In the genomic region with DNA sequence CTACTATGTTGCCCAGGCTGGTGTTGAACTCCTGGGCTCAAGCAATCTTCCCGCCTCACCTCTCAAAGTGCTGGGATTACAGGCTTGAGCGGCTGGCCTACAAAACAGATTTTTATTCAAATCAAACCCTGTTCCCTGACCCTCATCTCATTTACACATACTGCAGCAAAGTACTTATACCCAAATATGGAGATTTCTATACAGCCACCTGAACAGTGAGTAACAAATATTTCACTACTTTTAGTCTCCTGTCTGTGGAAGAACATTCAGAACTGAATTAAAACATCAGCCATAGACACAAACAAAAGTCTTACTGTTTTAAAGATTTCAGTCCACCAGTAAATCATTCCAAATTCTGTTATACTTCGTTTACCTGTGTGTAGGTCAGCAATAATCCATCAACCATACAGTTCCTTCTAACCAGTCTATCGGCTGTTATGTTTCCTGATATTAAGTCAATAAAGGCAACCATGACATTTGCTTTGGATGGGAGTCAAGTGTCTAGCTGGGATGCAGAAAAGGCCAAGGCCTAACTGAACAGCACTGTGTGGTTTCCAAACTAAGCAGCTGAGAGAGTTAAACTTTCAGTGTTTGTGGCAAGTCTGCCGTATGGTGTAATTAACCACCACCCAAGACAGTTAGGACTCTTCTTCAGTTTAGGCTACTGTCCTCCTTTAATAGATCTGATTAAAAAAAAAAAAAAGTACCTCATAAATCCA, we compare ENCODE assay signal across 10 cellular contexts. TPM values are rescaled to one million over a fixed set of nuclear protein-coding genes. Genes with fewer than 3 reads are reported as not detected.
DNase-seq lines count a peak whose midpoint lies in the region; ATAC-seq and TF ChIP-seq lines count a peak whose summit lies in the region.
"Had no signal": no experiment of that assay in that cellular context is flagged by ENCODE, and none has a peak within 500 bp of the region (broad histone marks: within the 10 kb centered on the region; RNA-seq: fewer than 3 reads in every experiment).

No MANE protein-coding gene starts in this region.

- H3K36me3 Mint-ChIP-seq in T-helper 2 cell treated with Interferon-gamma antibody and Interleukin-4, amounts not matched to agents 5 μg/mL and 100 μg/mL, for 36 hours (ENCODE audit: low read depth) = peaks cover 61% of the 10 kb centered on the region
- H3K36me3 Mint-ChIP-seq in Calu3 (ENCODE audit: insufficient read depth, unreplicated experiment) = peaks cover 6% of the 10 kb centered on the region

- peak overlapping the region; percentile 30 for H3K4me2 ChIP-seq in MM.1S (ENCODE audit: low read depth, low read length)

- intact Hi-C loops in mucosa of descending colon (cut with DNase I, micrococcal nuclease) (no loop called here), Calu3 (cut with micrococcal nuclease; ENCODE audit: unreplicated experiment) (no loop called here)

- no peaks in the 10 kb centered on the region for H3K27me3 Mint-ChIP-seq in T-helper 2 cell treated with Interferon-gamma antibody and Interleukin-4, amounts not matched to agents 5 μg/mL and 100 μg/mL, for 36 hours (ENCODE audit: low read depth)
- no peaks in the 10 kb centered on the region for H3K27me3 Mint-ChIP-seq in Calu3 (ENCODE audit: unreplicated experiment)

- peaks cover 71% of the 10 kb centered on the region for H3K4me1 Mint-ChIP-seq in T-helper 2 cell treated with Interferon-gamma antibody and Interleukin-4, amounts not matched to agents 5 μg/mL and 100 μg/mL, for 36 hours (ENCODE audit: low read depth)
- peaks cover 24% of the 10 kb centered on the region for H3K4me1 Mint-ChIP-seq in Calu3 (ENCODE audit: low read depth, unreplicated experiment)

- H3K9me3 Mint-ChIP-seq in T-helper 2 cell treated with Interferon-gamma antibody and Interleukin-4, amounts not matched to agents 5 μg/mL and 100 μg/mL, for 36 hours = no peaks in the 10 kb centered on the region
- no peaks in the 10 kb centered on the region for H3K9me3 Mint-ChIP-seq in Calu3 (ENCODE audit: low read depth, unreplicated experiment)

- H3F3A ChIP-seq in MM.1S (ENCODE audit: insufficient read depth, low read length) = peaks cover 86% of the 10 kb centered on the region

- peaks cover 6% of the 10 kb centered on the region; the same call in 1 of the 2 replicates for H3K36me3 ChIP-seq in MM.1S (replicated peaks; ENCODE audit: insufficient read depth, low read length)
- H3K36me3 ChIP-seq in mucosa of descending colon (ENCODE audit: low read depth) = no peaks in the 10 kb centered on the region

- H3K4me3 Mint-ChIP-seq in T-helper 2 cell treated with Interferon-gamma antibody and Interleukin-4, amounts not matched to agents 5 μg/mL and 100 μg/mL, for 36 hours = peak overlapping the region; percentile 32
- no peak overlapping the region for H3K4me3 Mint-ChIP-seq in Calu3 (ENCODE audit: low read depth, unreplicated experiment)

- H3K4me1 ChIP-seq in MM.1S (ENCODE audit: low read length) = peaks cover 90% of the 10 kb centered on the region
- peaks cover 15% of the 10 kb centered on the region for H3K4me1 ChIP-seq in mucosa of descending colon (ENCODE audit: low read depth)

- CTCF ChIA-PET in Calu3 (lab: Charles Lee) = no interaction called here

- H3K27ac Mint-ChIP-seq in T-helper 2 cell treated with Interferon-gamma antibody and Interleukin-4, amounts not matched to agents 5 μg/mL and 100 μg/mL, for 36 hours = peak overlapping the region; percentile 64
- no peak overlapping the region for H3K27ac Mint-ChIP-seq in Calu3 (ENCODE audit: unreplicated experiment)

- no TSS peak for BruUV-seq in Calu3 (replicated peaks; lab: Mats Ljungman, UMichigan)

- DNase-seq in DMS153 (lab: John Stamatoyannopoulos, UW) (peak; percentile 80), MM.1S (no peak), mucosa of descending colon (peak in 1 of 3 donors; percentile 32), Calu3 (no peak)
- DNase-seq in T-helper 2 cell treated with Interferon-gamma antibody and Interleukin-4, amounts not matched to agents 5 μg/mL and 100 μg/mL, for 36 hours (ENCODE audit: low spot score) = no peak
- no peak for DNase-seq in stimulated activated CD4-positive, alpha-beta T cell treated with anti-CD3 and anti-CD28 coated beads, Interleukin-4, amount 100 ng/mL, for 24 hours
- DNase-seq: glutamatergic neuron had no signal

- no peaks in the 10 kb centered on the region for H3K9me2 ChIP-seq in MM.1S (replicated peaks; ENCODE audit: insufficient read depth, low read length)

- H3K4me3 ChIP-seq in MM.1S (ENCODE audit: low read length) (no peak overlapping the region), mucosa of descending colon (no peak overlapping the region)
- H3K4me3 ChIP-seq: coronary artery had no signal

- peak overlapping the region; percentile 90; the same call in 1 of the 2 replicates for H3K27ac ChIP-seq in MM.1S (ENCODE audit: low read length)
- H3K27ac ChIP-seq: coronary artery had no signal

- peak overlapping the region; percentile 9; the same call in 1 of the 2 replicates for H3K9ac ChIP-seq in MM.1S (ENCODE audit: low read length)

- H3K79me2 ChIP-seq in MM.1S (ENCODE audit: low read length) = peaks cover 95% of the 10 kb centered on the region

- ATAC-seq in mucosa of descending colon = peak; percentile 80
- no peak for ATAC-seq in GM18858 (IDR thresholded peaks at IDR 0.05; ENCODE audit: unreplicated experiment)
- no peak for ATAC-seq in GM21526 (IDR thresholded peaks at IDR 0.05; ENCODE audit: low FRiP score, unreplicated experiment)

- TF ChIP-seq CTCF in MM.1S (IDR thresholded peaks at IDR 0.05; ENCODE audit: low read length) (no peak), mucosa of descending colon (IDR thresholded peaks at IDR 0.05) (no peak), Calu3 (IDR thresholded peaks at IDR 0.05; ENCODE audit: unreplicated experiment) (no peak)

- H2AFZ ChIP-seq in MM.1S (ENCODE audit: low read length) = no peak overlapping the region

- H4K20me1 ChIP-seq in MM.1S (ENCODE audit: insufficient read depth, low read length) = 0 out of 2 replicates have a peak, but pooled peaks cover 4% of the 10 kb centered on the region

- no peaks in the 10 kb centered on the region for H3K9me3 ChIP-seq in MM.1S (replicated peaks; ENCODE audit: insufficient read depth, low read length)
- no peaks in the 10 kb centered on the region for H3K9me3 ChIP-seq in mucosa of descending colon

- no peaks in the 10 kb centered on the region for H3K27me3 ChIP-seq in MM.1S (replicated peaks; ENCODE audit: insufficient read depth, low read length)

RNA-seq across cellular contexts. Expression of gene ERN1, which starts 22.3 kb away (rescaled TPM):
- total RNA-seq in mucosa of descending colon (10 to 100 TPM; 18.4 to 27.1 (median 21.7) TPM), Calu3 (2022) (16.5 and 17.3 TPM in 2 replicates)
